1 cellular context compared by ENCODE assay signal in genomic region chr15:95709959-95710695, GRCh38.
A peak's percentile ranks its signal among the peaks of the same experiment; 100 is the strongest.
TF ChIP-seq lines count a peak whose summit lies in the region.

No MANE protein-coding gene starts in this region.

TF ChIP-seq in K562, 482 proteins besides CTCF, POLR2A, EP300 and RAD21 (continued from another document and continues in another):
- TF ChIP-seq HOXB6 (CRISPR knock-in tag; IDR thresholded peaks at IDR 0.05; ENCODE audit: borderline replicate concordance) = no peak
- no peak for TF ChIP-seq FUS (optimal IDR thresholded peaks at IDR 0.05; ENCODE audit: low read depth, low read length)
- TF ChIP-seq MYC (IDR thresholded peaks at IDR 0.05; ENCODE audit: low read depth, low read length) = peak; percentile 65; the same call in 1 of the 2 replicates
- no peak for TF ChIP-seq MYC (CRISPR knock-in tag; IDR thresholded peaks at IDR 0.05; ENCODE audit: borderline replicate concordance, low read depth)
- peak; percentile 80 for TF ChIP-seq NFE2 (IDR thresholded peaks at IDR 0.05; ENCODE audit: low read depth)
- TF ChIP-seq THRA (IDR thresholded peaks at IDR 0.05) = no peak
- no peak for TF ChIP-seq CHD4 (IDR thresholded peaks at IDR 0.05; ENCODE audit: insufficient read depth, insufficient replicate concordance, low read depth, low read length, poor library complexity, severe bottlenecking)
- TF ChIP-seq, protein P1, sequence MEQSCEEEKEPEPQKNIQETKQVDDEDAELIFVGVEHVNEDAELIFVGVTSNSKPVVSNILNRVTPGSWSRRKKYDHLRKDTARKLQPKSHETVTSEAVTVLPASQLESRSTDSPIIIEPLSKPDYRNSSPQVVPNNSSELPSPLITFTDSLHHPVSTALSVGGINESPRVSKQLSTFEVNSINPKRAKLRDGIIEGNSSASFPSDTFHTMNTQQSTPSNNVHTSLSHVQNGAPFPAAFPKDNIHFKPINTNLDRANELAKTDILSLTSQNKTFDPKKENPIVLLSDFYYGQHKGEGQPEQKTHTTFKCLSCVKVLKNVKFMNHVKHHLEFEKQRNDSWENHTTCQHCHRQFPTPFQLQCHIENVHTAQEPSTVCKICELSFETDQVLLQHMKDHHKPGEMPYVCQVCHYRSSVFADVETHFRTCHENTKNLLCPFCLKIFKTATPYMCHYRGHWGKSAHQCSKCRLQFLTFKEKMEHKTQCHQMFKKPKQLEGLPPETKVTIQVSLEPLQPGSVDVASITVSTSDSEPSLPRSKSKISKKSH (CRISPR knock-in tag; IDR thresholded peaks at IDR 0.05) = no peak
- no peak for TF ChIP-seq PHF8 (IDR thresholded peaks at IDR 0.05; ENCODE audit: borderline replicate concordance, low read length)
- TF ChIP-seq SMAD4 (CRISPR knock-in tag; conservative IDR thresholded peaks at IDR 0.05) = peak; percentile 97
- TF ChIP-seq ZNF23 (CRISPR knock-in tag; IDR thresholded peaks at IDR 0.05) = no peak
- TF ChIP-seq ZNF175 (CRISPR knock-in tag; IDR thresholded peaks at IDR 0.05; ENCODE audit: low read depth) = peak; percentile 70; the same call in 1 of the 2 replicates
- TF ChIP-seq U2AF2 (optimal IDR thresholded peaks at IDR 0.05; ENCODE audit: low read depth, low read length) = no peak
- no peak for TF ChIP-seq ERF (CRISPR knock-in tag; IDR thresholded peaks at IDR 0.05)
- TF ChIP-seq, protein P2, sequence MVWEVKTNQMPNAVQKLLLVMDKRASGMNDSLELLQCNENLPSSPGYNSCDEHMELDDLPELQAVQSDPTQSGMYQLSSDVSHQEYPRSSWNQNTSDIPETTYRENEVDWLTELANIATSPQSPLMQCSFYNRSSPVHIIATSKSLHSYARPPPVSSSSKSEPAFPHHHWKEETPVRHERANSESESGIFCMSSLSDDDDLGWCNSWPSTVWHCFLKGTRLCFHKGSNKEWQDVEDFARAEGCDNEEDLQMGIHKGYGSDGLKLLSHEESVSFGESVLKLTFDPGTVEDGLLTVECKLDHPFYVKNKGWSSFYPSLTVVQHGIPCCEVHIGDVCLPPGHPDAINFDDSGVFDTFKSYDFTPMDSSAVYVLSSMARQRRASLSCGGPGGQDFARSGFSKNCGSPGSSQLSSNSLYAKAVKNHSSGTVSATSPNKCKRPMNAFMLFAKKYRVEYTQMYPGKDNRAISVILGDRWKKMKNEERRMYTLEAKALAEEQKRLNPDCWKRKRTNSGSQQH (CRISPR knock-in tag; IDR thresholded peaks at IDR 0.05) = no peak
- TF ChIP-seq HDAC1 (IDR thresholded peaks at IDR 0.05) = peak in 1 of 2 experiments; percentile 92; a peak in 2 of 4 replicates
- TF ChIP-seq ZNF316 (IDR thresholded peaks at IDR 0.05) = no peak
- 0 out of 2 replicates have a peak, but pooled peaks have one; percentile 36 for TF ChIP-seq TCF7 (IDR thresholded peaks at IDR 0.05; ENCODE audit: borderline replicate concordance)
- TF ChIP-seq ZNF583 (CRISPR knock-in tag; IDR thresholded peaks at IDR 0.05) = no peak
- no peak; the same call in 1 of the 2 replicates for TF ChIP-seq ZNF311 (CRISPR knock-in tag; IDR thresholded peaks at IDR 0.05)
- TF ChIP-seq KLF6 (CRISPR knock-in tag; IDR thresholded peaks at IDR 0.05; ENCODE audit: borderline replicate concordance) = no peak
- peak; percentile 39 for TF ChIP-seq ARHGAP35 (IDR thresholded peaks at IDR 0.05; ENCODE audit: partially characterized antibody)
- TF ChIP-seq MED1 (CRISPR knock-in tag; IDR thresholded peaks at IDR 0.05; ENCODE audit: borderline replicate concordance) = no peak
- no peak for TF ChIP-seq HDAC8 (tag; IDR thresholded peaks at IDR 0.05)
- TF ChIP-seq, protein P3, sequence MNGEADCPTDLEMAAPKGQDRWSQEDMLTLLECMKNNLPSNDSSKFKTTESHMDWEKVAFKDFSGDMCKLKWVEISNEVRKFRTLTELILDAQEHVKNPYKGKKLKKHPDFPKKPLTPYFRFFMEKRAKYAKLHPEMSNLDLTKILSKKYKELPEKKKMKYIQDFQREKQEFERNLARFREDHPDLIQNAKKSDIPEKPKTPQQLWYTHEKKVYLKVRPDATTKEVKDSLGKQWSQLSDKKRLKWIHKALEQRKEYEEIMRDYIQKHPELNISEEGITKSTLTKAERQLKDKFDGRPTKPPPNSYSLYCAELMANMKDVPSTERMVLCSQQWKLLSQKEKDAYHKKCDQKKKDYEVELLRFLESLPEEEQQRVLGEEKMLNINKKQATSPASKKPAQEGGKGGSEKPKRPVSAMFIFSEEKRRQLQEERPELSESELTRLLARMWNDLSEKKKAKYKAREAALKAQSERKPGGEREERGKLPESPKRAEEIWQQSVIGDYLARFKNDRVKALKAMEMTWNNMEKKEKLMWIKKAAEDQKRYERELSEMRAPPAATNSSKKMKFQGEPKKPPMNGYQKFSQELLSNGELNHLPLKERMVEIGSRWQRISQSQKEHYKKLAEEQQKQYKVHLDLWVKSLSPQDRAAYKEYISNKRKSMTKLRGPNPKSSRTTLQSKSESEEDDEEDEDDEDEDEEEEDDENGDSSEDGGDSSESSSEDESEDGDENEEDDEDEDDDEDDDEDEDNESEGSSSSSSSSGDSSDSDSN (IDR thresholded peaks at IDR 0.05; ENCODE audit: borderline replicate concordance in 1 of 2, low read depth in 2 of 2, low read length in 2 of 2) = no peak
- TF ChIP-seq, protein P4, sequence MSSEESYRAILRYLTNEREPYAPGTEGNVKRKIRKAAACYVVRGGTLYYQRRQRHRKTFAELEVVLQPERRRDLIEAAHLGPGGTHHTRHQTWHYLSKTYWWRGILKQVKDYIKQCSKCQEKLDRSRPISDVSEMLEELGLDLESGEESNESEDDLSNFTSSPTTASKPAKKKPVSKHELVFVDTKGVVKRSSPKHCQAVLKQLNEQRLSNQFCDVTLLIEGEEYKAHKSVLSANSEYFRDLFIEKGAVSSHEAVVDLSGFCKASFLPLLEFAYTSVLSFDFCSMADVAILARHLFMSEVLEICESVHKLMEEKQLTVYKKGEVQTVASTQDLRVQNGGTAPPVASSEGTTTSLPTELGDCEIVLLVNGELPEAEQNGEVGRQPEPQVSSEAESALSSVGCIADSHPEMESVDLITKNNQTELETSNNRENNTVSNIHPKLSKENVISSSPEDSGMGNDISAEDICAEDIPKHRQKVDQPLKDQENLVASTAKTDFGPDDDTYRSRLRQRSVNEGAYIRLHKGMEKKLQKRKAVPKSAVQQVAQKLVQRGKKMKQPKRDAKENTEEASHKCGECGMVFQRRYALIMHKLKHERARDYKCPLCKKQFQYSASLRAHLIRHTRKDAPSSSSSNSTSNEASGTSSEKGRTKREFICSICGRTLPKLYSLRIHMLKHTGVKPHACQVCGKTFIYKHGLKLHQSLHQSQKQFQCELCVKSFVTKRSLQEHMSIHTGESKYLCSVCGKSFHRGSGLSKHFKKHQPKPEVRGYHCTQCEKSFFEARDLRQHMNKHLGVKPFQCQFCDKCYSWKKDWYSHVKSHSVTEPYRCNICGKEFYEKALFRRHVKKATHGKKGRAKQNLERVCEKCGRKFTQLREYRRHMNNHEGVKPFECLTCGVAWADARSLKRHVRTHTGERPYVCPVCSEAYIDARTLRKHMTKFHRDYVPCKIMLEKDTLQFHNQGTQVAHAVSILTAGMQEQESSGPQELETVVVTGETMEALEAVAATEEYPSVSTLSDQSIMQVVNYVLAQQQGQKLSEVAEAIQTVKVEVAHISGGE (CRISPR knock-in tag; IDR thresholded peaks at IDR 0.05) = peak in 1 of 3 experiments; percentile 85; a peak in 2 of 6 replicates
- TF ChIP-seq GTF2F1 (IDR thresholded peaks at IDR 0.05; ENCODE audit: low read depth, low read length) = no peak
- TF ChIP-seq ZBTB40 (IDR thresholded peaks at IDR 0.05) = no peak
- TF ChIP-seq ZBTB40 (CRISPR knock-in tag; IDR thresholded peaks at IDR 0.05) = no peak
- no peak for TF ChIP-seq IFI16 (CRISPR knock-in tag; IDR thresholded peaks at IDR 0.05)
- peak; percentile 68 for TF ChIP-seq ATF3 (IDR thresholded peaks at IDR 0.05)
- TF ChIP-seq ATF3 (CRISPR knock-in tag; conservative IDR thresholded peaks at IDR 0.05) = no peak
- TF ChIP-seq, protein P5, sequence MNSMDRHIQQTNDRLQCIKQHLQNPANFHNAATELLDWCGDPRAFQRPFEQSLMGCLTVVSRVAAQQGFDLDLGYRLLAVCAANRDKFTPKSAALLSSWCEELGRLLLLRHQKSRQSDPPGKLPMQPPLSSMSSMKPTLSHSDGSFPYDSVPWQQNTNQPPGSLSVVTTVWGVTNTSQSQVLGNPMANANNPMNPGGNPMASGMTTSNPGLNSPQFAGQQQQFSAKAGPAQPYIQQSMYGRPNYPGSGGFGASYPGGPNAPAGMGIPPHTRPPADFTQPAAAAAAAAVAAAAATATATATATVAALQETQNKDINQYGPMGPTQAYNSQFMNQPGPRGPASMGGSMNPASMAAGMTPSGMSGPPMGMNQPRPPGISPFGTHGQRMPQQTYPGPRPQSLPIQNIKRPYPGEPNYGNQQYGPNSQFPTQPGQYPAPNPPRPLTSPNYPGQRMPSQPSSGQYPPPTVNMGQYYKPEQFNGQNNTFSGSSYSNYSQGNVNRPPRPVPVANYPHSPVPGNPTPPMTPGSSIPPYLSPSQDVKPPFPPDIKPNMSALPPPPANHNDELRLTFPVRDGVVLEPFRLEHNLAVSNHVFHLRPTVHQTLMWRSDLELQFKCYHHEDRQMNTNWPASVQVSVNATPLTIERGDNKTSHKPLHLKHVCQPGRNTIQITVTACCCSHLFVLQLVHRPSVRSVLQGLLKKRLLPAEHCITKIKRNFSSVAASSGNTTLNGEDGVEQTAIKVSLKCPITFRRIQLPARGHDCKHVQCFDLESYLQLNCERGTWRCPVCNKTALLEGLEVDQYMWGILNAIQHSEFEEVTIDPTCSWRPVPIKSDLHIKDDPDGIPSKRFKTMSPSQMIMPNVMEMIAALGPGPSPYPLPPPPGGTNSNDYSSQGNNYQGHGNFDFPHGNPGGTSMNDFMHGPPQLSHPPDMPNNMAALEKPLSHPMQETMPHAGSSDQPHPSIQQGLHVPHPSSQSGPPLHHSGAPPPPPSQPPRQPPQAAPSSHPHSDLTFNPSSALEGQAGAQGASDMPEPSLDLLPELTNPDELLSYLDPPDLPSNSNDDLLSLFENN (IDR thresholded peaks at IDR 0.05; ENCODE audit: low read depth in 2 of 2, low read length in 2 of 2) = peak in 1 of 2 experiments; percentile 97; a peak in 2 of 4 replicates
- no peak for TF ChIP-seq GABPB2 (CRISPR knock-in tag; conservative IDR thresholded peaks at IDR 0.05)
- no peak for TF ChIP-seq ZNF79 (CRISPR knock-in tag; IDR thresholded peaks at IDR 0.05; ENCODE audit: low read depth)
